Comparison of ENCODE assay signal across 7 cellular contexts in genomic region chr10:47468731-47469528, GRCh38. TPM values are rescaled to one million over a fixed set of nuclear protein-coding genes. Genes with fewer than 3 reads are reported as not detected.
"Had no signal": no experiment of that assay in that cellular context is flagged by ENCODE, and none has a peak within 500 bp of the region (broad histone marks: within the 10 kb centered on the region; RNA-seq: fewer than 3 reads in every experiment).

No MANE protein-coding gene starts in this region.

RNA-seq across cellular contexts. Expression of gene ANXA8, which starts 15.0 kb away (rescaled TPM):
- total RNA-seq: GM23338, H1, HepG2 had no signal
- polyA plus RNA-seq: GM23338, HepG2, IgD-negative memory B cell had no signal

RNA-seq across cellular contexts. Expression of gene FAM25G, which starts 22.6 kb away (rescaled TPM):
- total RNA-seq: GM23338, H1, H9, HepG2, HFFc6, HT1080 had no signal
- polyA plus RNA-seq: GM23338, H1, HepG2, IgD-negative memory B cell had no signal
